Comparison of ENCODE assay signal across 14 cellular contexts in genomic region chr2:165777522-165778186, GRCh38. TPM values are rescaled to one million over a fixed set of nuclear protein-coding genes. Genes with fewer than 3 reads are reported as not detected.
A peak's percentile ranks its signal among the peaks of the same experiment; 100 is the strongest.
DNase-seq lines count a peak whose midpoint lies in the region; ATAC-seq and TF ChIP-seq lines count a peak whose summit lies in the region.
"Had no signal": no experiment of that assay in that cellular context is flagged by ENCODE, and none has a peak within 500 bp of the region (broad histone marks: within the 10 kb centered on the region; RNA-seq: fewer than 3 reads in every experiment).

No MANE protein-coding gene starts in this region.

- CTCF ChIA-PET in activated CD8-positive, alpha-beta memory T cell treated with anti-CD3 and anti-CD28 coated beads, Interleukin-2, amount 10 ng/mL, durations not matched to agents 7 days and 5 days (lab: Charles Lee), result interaction anchor here (0.8 to 2.4 kb wide), 4 partner anchors 9 to 97 kb away, joined by 3 to 9 read pairs (median 6); partner anchors contain the start of gene GALNT3

- no peaks in the 10 kb centered on the region for H3K27me3 ChIP-seq in neural cell (ENCODE audit: insufficient read depth, low read depth, low read length)
- H3K27me3 ChIP-seq in psoas muscle (ENCODE audit: insufficient read depth in 3 of 3, low read length in 2 of 3), result no peaks in the 10 kb centered on the region
- H3K27me3 ChIP-seq: tibial artery had no signal

- TF ChIP-seq RAD21 in neural cell (conservative IDR thresholded peaks at IDR 0.05), result no peak

- peak overlapping the region; percentile 58 for H3K27ac Mint-ChIP-seq in activated CD8-positive, alpha-beta memory T cell treated with anti-CD3 and anti-CD28 coated beads, Interleukin-2, amount 10 ng/mL, durations not matched to agents 7 days and 5 days
- H3K27ac Mint-ChIP-seq in activated T-helper 2 cell treated with anti-CD3 and anti-CD28 coated beads, Interferon-gamma antibody, Interleukin-2, Interleukin-4, amounts not matched to agents 10 μg/mL and 5 μg/mL and 100 μg/mL, durations not matched to agents 14 hours and 24 hours and 36 hours, result peak overlapping the region; percentile 64
- H3K27ac Mint-ChIP-seq: progenitor cell of endocrine pancreas had no signal

- no peaks in the 10 kb centered on the region for H3K4me1 ChIP-seq in psoas muscle

- H3K4me3 ChIP-seq in neural cell (ENCODE audit: low read length), result no peak overlapping the region
- H3K4me3 ChIP-seq in psoas muscle, result no peak overlapping the region
- H3K4me3 ChIP-seq: tibial artery had no signal

- H3K27me3 Mint-ChIP-seq in activated CD8-positive, alpha-beta memory T cell treated with anti-CD3 and anti-CD28 coated beads, Interleukin-2, amount 10 ng/mL, durations not matched to agents 7 days and 5 days, result no peaks in the 10 kb centered on the region
- no peaks in the 10 kb centered on the region for H3K27me3 Mint-ChIP-seq in activated T-helper 2 cell treated with anti-CD3 and anti-CD28 coated beads, Interferon-gamma antibody, Interleukin-2, Interleukin-4, amounts not matched to agents 10 μg/mL and 5 μg/mL and 100 μg/mL, durations not matched to agents 14 hours and 24 hours and 36 hours (ENCODE audit: low read depth)
- H3K27me3 Mint-ChIP-seq: progenitor cell of endocrine pancreas had no signal

- H3K9me3 ChIP-seq in neural cell (ENCODE audit: low read length) (no peaks in the 10 kb centered on the region), psoas muscle (no peaks in the 10 kb centered on the region)

- no peak overlapping the region for H3K4me2 ChIP-seq in neural cell (ENCODE audit: low read length)

- H2AFZ ChIP-seq in neural cell (ENCODE audit: low read depth, low read length), result no peak overlapping the region

- no peak overlapping the region for H3K27ac ChIP-seq in neural cell (ENCODE audit: low read length)
- H3K27ac ChIP-seq in psoas muscle, result no peak overlapping the region
- H3K27ac ChIP-seq: HL-60, tibial artery had no signal

- DNase-seq in activated CD8-positive, alpha-beta memory T cell treated with anti-CD3 and anti-CD28 coated beads, Interleukin-2, amount 10 ng/mL, durations not matched to agents 7 days and 5 days, result peak; percentile 46
- DNase-seq in activated CD8-positive, alpha-beta memory T cell treated with anti-CD3 and anti-CD28 coated beads for 24 hours, result no peak
- no peak for DNase-seq in activated T-helper 2 cell treated with anti-CD3 and anti-CD28 coated beads, Interferon-gamma antibody, Interleukin-2, Interleukin-4, amounts not matched to agents 10 μg/mL and 5 μg/mL and 100 μg/mL, durations not matched to agents 14 hours and 24 hours and 36 hours (ENCODE audit: low spot score)
- no peak for DNase-seq in psoas muscle
- DNase-seq: activated T-cell treated with anti-CD3 and anti-CD28 coated beads for 4 hours, NCI-H2081, NCI-H82, tibial artery had no signal

- peak; percentile 96 for TF ChIP-seq EP300 in neural cell (conservative IDR thresholded peaks at IDR 0.05; ENCODE audit: poor library complexity, severe bottlenecking)

- peak; percentile 73 for ATAC-seq in activated CD8-positive, alpha-beta memory T cell treated with anti-CD3 and anti-CD28 coated beads, Interleukin-2, amount 10 ng/mL, durations not matched to agents 7 days and 5 days
- ATAC-seq in HG02885 (IDR thresholded peaks at IDR 0.05; ENCODE audit: poor library complexity, unreplicated experiment) (peak; percentile 64), psoas muscle (no peak), GM21367 (IDR thresholded peaks at IDR 0.05; ENCODE audit: unreplicated experiment) (no peak), HG02610 (IDR thresholded peaks at IDR 0.05; ENCODE audit: unreplicated experiment) (no peak)

- peaks cover 44% of the 10 kb centered on the region for H3K36me3 Mint-ChIP-seq in activated CD8-positive, alpha-beta memory T cell treated with anti-CD3 and anti-CD28 coated beads, Interleukin-2, amount 10 ng/mL, durations not matched to agents 7 days and 5 days
- peaks cover 75% of the 10 kb centered on the region for H3K36me3 Mint-ChIP-seq in activated T-helper 2 cell treated with anti-CD3 and anti-CD28 coated beads, Interferon-gamma antibody, Interleukin-2, Interleukin-4, amounts not matched to agents 10 μg/mL and 5 μg/mL and 100 μg/mL, durations not matched to agents 14 hours and 24 hours and 36 hours (ENCODE audit: low read depth)

- no peak overlapping the region for H3K9ac ChIP-seq in neural cell (ENCODE audit: low read length)

- 87 to 94% (median 92%) methylated on average over 2 of the region's 2 CpGs for WGBS in psoas muscle, 3 donors

- no peak for TF ChIP-seq CTCF in neural cell (IDR thresholded peaks at IDR 0.05; ENCODE audit: poor library complexity, severe bottlenecking)
- TF ChIP-seq CTCF in psoas muscle (IDR thresholded peaks at IDR 0.05), result no peak

- H3K4me1 Mint-ChIP-seq in activated CD8-positive, alpha-beta memory T cell treated with anti-CD3 and anti-CD28 coated beads, Interleukin-2, amount 10 ng/mL, durations not matched to agents 7 days and 5 days, result peaks cover 18% of the 10 kb centered on the region
- peaks cover 33% of the 10 kb centered on the region for H3K4me1 Mint-ChIP-seq in activated T-helper 2 cell treated with anti-CD3 and anti-CD28 coated beads, Interferon-gamma antibody, Interleukin-2, Interleukin-4, amounts not matched to agents 10 μg/mL and 5 μg/mL and 100 μg/mL, durations not matched to agents 14 hours and 24 hours and 36 hours (ENCODE audit: low read depth)

- no peak overlapping the region for H3K4me3 Mint-ChIP-seq in activated CD8-positive, alpha-beta memory T cell treated with anti-CD3 and anti-CD28 coated beads, Interleukin-2, amount 10 ng/mL, durations not matched to agents 7 days and 5 days
- peak overlapping the region; percentile 19 for H3K4me3 Mint-ChIP-seq in activated T-helper 2 cell treated with anti-CD3 and anti-CD28 coated beads, Interferon-gamma antibody, Interleukin-2, Interleukin-4, amounts not matched to agents 10 μg/mL and 5 μg/mL and 100 μg/mL, durations not matched to agents 14 hours and 24 hours and 36 hours (ENCODE audit: low read depth)

- H3K9me3 Mint-ChIP-seq in activated CD8-positive, alpha-beta memory T cell treated with anti-CD3 and anti-CD28 coated beads, Interleukin-2, amount 10 ng/mL, durations not matched to agents 7 days and 5 days (ENCODE audit: low read depth), result peaks cover 7% of the 10 kb centered on the region
- peaks cover 27% of the 10 kb centered on the region for H3K9me3 Mint-ChIP-seq in activated T-helper 2 cell treated with anti-CD3 and anti-CD28 coated beads, Interferon-gamma antibody, Interleukin-2, Interleukin-4, amounts not matched to agents 10 μg/mL and 5 μg/mL and 100 μg/mL, durations not matched to agents 14 hours and 24 hours and 36 hours

- intact Hi-C loops in activated T-helper 2 cell treated with anti-CD3 and anti-CD28 coated beads, Interferon-gamma antibody, Interleukin-2, Interleukin-4, amounts not matched to agents 10 μg/mL and 5 μg/mL and 100 μg/mL, durations not matched to agents 14 hours and 24 hours and 36 hours (cut with micrococcal nuclease), result loop anchor here (1.0 to 5.0 kb wide), 2 partner anchors 17 to 100 kb away; partner anchors contain the start of gene GALNT3
- intact Hi-C loops in psoas muscle (cut with DNase I), result no loop called here

- no peaks in the 10 kb centered on the region for H3K9me2 ChIP-seq in neural cell (ENCODE audit: insufficient read depth, low read length)

- H3F3A ChIP-seq in neural cell (ENCODE audit: insufficient read depth, low read length, poor library complexity, severe bottlenecking), result no peaks in the 10 kb centered on the region

- H3K36me3 ChIP-seq in neural cell (ENCODE audit: insufficient read depth, low read length) (no peaks in the 10 kb centered on the region), psoas muscle (ENCODE audit: insufficient read depth in 1 of 2, low read depth in 1 of 2) (no peaks in the 10 kb centered on the region)
- H3K36me3 ChIP-seq: tibial artery had no signal

- no peaks in the 10 kb centered on the region for H4K20me1 ChIP-seq in neural cell (ENCODE audit: insufficient read depth)

- H3K79me2 ChIP-seq in neural cell (replicated peaks; ENCODE audit: insufficient read depth, low read length), result no peaks in the 10 kb centered on the region

TF ChIP-seq in neural cell, 6 proteins besides CTCF, POLR2A, EP300 and RAD21:
- TF ChIP-seq EZH2 (IDR thresholded peaks at IDR 0.05; ENCODE audit: borderline replicate concordance, insufficient read depth, low read length, poor library complexity, severe bottlenecking) (no peak), MXI1 (conservative IDR thresholded peaks at IDR 0.05; ENCODE audit: poor library complexity, severe bottlenecking) (no peak), POLR2AphosphoS5 (IDR thresholded peaks at IDR 0.05) (peak; percentile 76), TAF1 (IDR thresholded peaks at IDR 0.05; ENCODE audit: low read depth) (no peak)

RNA-seq across cellular contexts. Expression of gene GALNT3, which starts 16.4 kb away (rescaled TPM):
- total RNA-seq in activated CD8-positive, alpha-beta memory T cell treated with anti-CD3 and anti-CD28 coated beads, Interleukin-2, amount 10 ng/mL, durations not matched to agents 7 days and 5 days, result 10 to 100 TPM; 11.3 to 13.8 TPM
- 21.3 and 21.6 TPM in 2 replicates for total RNA-seq in activated T-helper 2 cell treated with anti-CD3 and anti-CD28 coated beads, Interferon-gamma antibody, Interleukin-2, Interleukin-4, amounts not matched to agents 10 μg/mL and 5 μg/mL and 100 μg/mL, durations not matched to agents 14 hours and 24 hours and 36 hours
- polyA plus RNA-seq in neural cell, result 3.7 and 7.4 TPM in 2 replicates
- polyA minus RNA-seq in neural cell, result 2.5 and 3.9 TPM in 2 replicates
- total RNA-seq in psoas muscle, result under 1 TPM in 2 of 4 donors, not detected in 2; 0.69 to 0.99 TPM
- polyA plus RNA-seq in psoas muscle, result under 1 TPM; 0.10 to 0.19 (median 0.14) TPM

Comparison
In these comparisons a context has a peak if more than half of its experiments do, and no peak if none do; other contexts are left out.
1. ATAC-seq: peak in activated CD8-positive, alpha-beta memory T cell treated with anti-CD3 and anti-CD28 coated beads, Interleukin-2, amount 10 ng/mL, durations not matched to agents 7 days and 5 days (single experiment) and HG02885 (single experiment); none in psoas muscle (0 of 4), GM21367 (single experiment) and HG02610 (single experiment).
2. RNA of gene GALNT3, which starts 16.4 kb away (total RNA-seq): 21.3 to 21.6 TPM in activated T-helper 2 cell treated with anti-CD3 and anti-CD28 coated beads, Interferon-gamma antibody, Interleukin-2, Interleukin-4, amounts not matched to agents 10 μg/mL and 5 μg/mL and 100 μg/mL, durations not matched to agents 14 hours and 24 hours and 36 hours and 11.3 to 13.8 TPM in activated CD8-positive, alpha-beta memory T cell treated with anti-CD3 and anti-CD28 coated beads, Interleukin-2, amount 10 ng/mL, durations not matched to agents 7 days and 5 days; 0.69 to 0.99 TPM in psoas muscle; every median in the first group is over 4 times any median in the second.